In the genomic region with DNA sequence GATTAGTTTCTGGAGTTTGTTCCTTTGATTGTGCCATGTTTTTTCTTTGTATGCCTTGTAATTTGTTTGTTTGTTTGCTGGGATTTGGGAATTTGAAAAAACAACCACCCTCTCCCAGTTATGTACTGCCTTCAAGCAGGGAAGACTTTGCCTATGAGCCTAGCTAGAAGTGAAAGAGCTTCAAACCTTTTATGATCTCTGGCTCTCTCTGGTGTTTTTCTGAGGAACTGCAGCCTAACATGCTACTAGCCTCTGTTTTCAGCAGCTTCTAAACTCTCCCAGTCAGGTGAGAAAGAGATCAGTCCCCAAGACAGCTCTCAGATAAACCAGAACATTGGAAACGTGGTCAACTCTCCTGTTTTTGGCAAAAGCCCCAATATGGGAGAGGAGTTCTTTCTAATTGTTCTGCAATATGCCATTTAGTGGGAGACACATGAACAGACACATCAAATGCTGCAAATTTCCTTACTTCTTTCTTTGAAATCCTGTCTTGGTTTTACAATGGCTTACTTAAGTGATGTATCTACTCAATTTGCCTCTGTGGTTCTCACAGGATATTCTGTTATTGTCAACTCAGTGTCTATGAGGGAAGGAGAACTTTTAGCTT, we compare ENCODE assay signal across 8 cellular contexts. TPM values are rescaled to one million over a fixed set of nuclear protein-coding genes. Genes with fewer than 3 reads are reported as not detected.
DNase-seq lines count a peak whose midpoint lies in the region; ATAC-seq and TF ChIP-seq lines count a peak whose summit lies in the region.

No MANE protein-coding gene starts in this region.

- H3K27me3 ChIP-seq in neural progenitor cell (no peaks in the 10 kb centered on the region), uterus (no peaks in the 10 kb centered on the region)

- H3K4me3 Mint-ChIP-seq in activated CD4-positive, alpha-beta memory T cell treated with anti-CD3 and anti-CD28 coated beads, Interleukin-2, amount 10 ng/mL, durations not matched to agents 7 days and 5 days = no peak overlapping the region
- H3K4me3 Mint-ChIP-seq in neural progenitor cell = no peak overlapping the region

- TF ChIP-seq CTCF in neural progenitor cell (IDR thresholded peaks at IDR 0.05) (peak; percentile 72), uterus (IDR thresholded peaks at IDR 0.05) (peak; percentile 68 to 85 (median 80))

- CTCF ChIA-PET in activated CD4-positive, alpha-beta memory T cell treated with anti-CD3 and anti-CD28 coated beads, Interleukin-2, amount 10 ng/mL, durations not matched to agents 7 days and 5 days (lab: Charles Lee) = interaction anchor here (0.6 to 5.5 kb wide), 27 partner anchors 10 to 841 kb away, joined by 3 to 131 read pairs (median 4); a partner anchor contains a TSS

- H3K9me3 Mint-ChIP-seq in activated CD4-positive, alpha-beta memory T cell treated with anti-CD3 and anti-CD28 coated beads, Interleukin-2, amount 10 ng/mL, durations not matched to agents 7 days and 5 days = no peaks in the 10 kb centered on the region
- peaks cover 6% of the 10 kb centered on the region for H3K9me3 Mint-ChIP-seq in neural progenitor cell

- H4K20me1 ChIP-seq in neural progenitor cell (ENCODE audit: low read depth) = peaks cover 28% of the 10 kb centered on the region

- peaks cover 6% of the 10 kb centered on the region for H3K9me3 ChIP-seq in neural progenitor cell (ENCODE audit: low read depth)
- peaks cover 0 to 4% of the 10 kb centered on the region in 2 donors for H3K9me3 ChIP-seq in uterus

- H3K36me3 ChIP-seq in neural progenitor cell (peaks cover 20% of the 10 kb centered on the region), uterus (no peaks in the 10 kb centered on the region)

- H3K36me3 Mint-ChIP-seq in activated CD4-positive, alpha-beta memory T cell treated with anti-CD3 and anti-CD28 coated beads, Interleukin-2, amount 10 ng/mL, durations not matched to agents 7 days and 5 days (ENCODE audit: low read depth) = no peaks in the 10 kb centered on the region
- peaks cover 4% of the 10 kb centered on the region for H3K36me3 Mint-ChIP-seq in neural progenitor cell

- no peaks in the 10 kb centered on the region for H3F3A ChIP-seq in neural progenitor cell (ENCODE audit: low read depth)

- TF ChIP-seq POLR2A in uterus (IDR thresholded peaks at IDR 0.05) = no peak

- no peak overlapping the region for H3K27ac Mint-ChIP-seq in activated CD4-positive, alpha-beta memory T cell treated with anti-CD3 and anti-CD28 coated beads, Interleukin-2, amount 10 ng/mL, durations not matched to agents 7 days and 5 days
- H3K27ac Mint-ChIP-seq in neural progenitor cell = no peak overlapping the region

- no peaks in the 10 kb centered on the region for H3K4me1 ChIP-seq in neural progenitor cell
- H3K4me1 ChIP-seq in uterus = no peaks in the 10 kb centered on the region

- POLR2A ChIA-PET in activated CD4-positive, alpha-beta memory T cell treated with anti-CD3 and anti-CD28 coated beads, Interleukin-2, amount 10 ng/mL, durations not matched to agents 7 days and 5 days (lab: Charles Lee) = interaction anchor here (1.0 to 1.8 kb wide), 3 partner anchors 38 to 59 kb away, joined by 4 to 6 read pairs (median 4); a partner anchor contains a TSS

- H3K4me3 ChIP-seq in neural progenitor cell = no peak overlapping the region
- H3K4me3 ChIP-seq in uterus = no peak overlapping the region

- ATAC-seq in GM21360 (IDR thresholded peaks at IDR 0.05; ENCODE audit: unreplicated experiment) = peak; percentile 98
- ATAC-seq in HG03571 (IDR thresholded peaks at IDR 0.05; ENCODE audit: unreplicated experiment) = peak; percentile 84

- no peak overlapping the region for H3K27ac ChIP-seq in neural progenitor cell
- no peak overlapping the region for H3K27ac ChIP-seq in uterus

- H3K79me2 ChIP-seq in neural progenitor cell (ENCODE audit: low read depth) = peaks cover 100% of the 10 kb centered on the region

- no peak overlapping the region for H2AFZ ChIP-seq in neural progenitor cell (replicated peaks)

- peak; percentile 9 for DNase-seq in DMS79 (lab: John Stamatoyannopoulos, UW)
- DNase-seq in NCI-H748 (lab: John Stamatoyannopoulos, UW; ENCODE audit: unreplicated experiment) = peak; percentile 79
- DNase-seq in activated CD4-positive, alpha-beta memory T cell treated with anti-CD3 and anti-CD28 coated beads, Interleukin-2, amount 10 ng/mL, durations not matched to agents 7 days and 5 days = peak; percentile 40
- peak; percentile 52 for DNase-seq in fibroblast of gingiva (ENCODE audit: low read depth)
- peak; percentile 74 for DNase-seq in neural progenitor cell (ENCODE audit: low spot score)
- peak in 1 of 2 donors; percentile 42 for DNase-seq in uterus

- no peaks in the 10 kb centered on the region for H3K4me1 Mint-ChIP-seq in activated CD4-positive, alpha-beta memory T cell treated with anti-CD3 and anti-CD28 coated beads, Interleukin-2, amount 10 ng/mL, durations not matched to agents 7 days and 5 days
- H3K4me1 Mint-ChIP-seq in neural progenitor cell = no peaks in the 10 kb centered on the region

- H3K27me3 Mint-ChIP-seq in activated CD4-positive, alpha-beta memory T cell treated with anti-CD3 and anti-CD28 coated beads, Interleukin-2, amount 10 ng/mL, durations not matched to agents 7 days and 5 days = peaks cover 31% of the 10 kb centered on the region
- no peaks in the 10 kb centered on the region for H3K27me3 Mint-ChIP-seq in neural progenitor cell (ENCODE audit: insufficient read depth, low read depth)

- no peak overlapping the region for H3K4me2 ChIP-seq in neural progenitor cell

- no peak overlapping the region for H3K9ac ChIP-seq in neural progenitor cell

- intact Hi-C loops in uterus (cut with DNase I; ENCODE audit: low total_unique reads) = no loop called here

RNA-seq across cellular contexts. Expression of a gene that starts 58.9 kb away (rescaled TPM):
- 10 to 100 TPM; 81.5 to 83.2 TPM for total RNA-seq in activated CD4-positive, alpha-beta memory T cell treated with anti-CD3 and anti-CD28 coated beads, Interleukin-2, amount 10 ng/mL, durations not matched to agents 7 days and 5 days
- total RNA-seq in neural progenitor cell (ENCODE audit: low replicate concordance) (87.0 and 136 TPM in 2 replicates), uterus (100 to 1,000 TPM; 136 to 354 (median 237) TPM)
